ENCODE assay signal across 33 cellular contexts in genomic region chr20:11724112-11724511, GRCh38.
DNase-seq lines count a peak whose midpoint lies in the region; ATAC-seq and TF ChIP-seq lines count a peak whose summit lies in the region.
"Had no signal": no experiment of that assay in that cellular context is flagged by ENCODE, and none has a peak within 500 bp of the region (broad histone marks: within the 10 kb centered on the region; RNA-seq: fewer than 3 reads in every experiment).

No MANE protein-coding gene starts in this region.

- no peak overlapping the region for H3K18ac ChIP-seq in mesendoderm (ENCODE audit: low read length)

- H3K27ac ChIP-seq in SK-N-SH (ENCODE audit: low read depth in 2 of 2, low read length in 1 of 2) (no peak overlapping the region), mesendoderm (ENCODE audit: low read depth, low read length) (no peak overlapping the region), neural cell (ENCODE audit: low read length) (no peak overlapping the region)
- H3K27ac ChIP-seq: 22Rv1; A549; BLaER1; BLaER1 treated with 17β-estradiol and CSF1 and Interleukin-3, amounts not matched to agents 10 nM and 100 nM; C4-2B had no signal

- H3K9ac ChIP-seq in SK-N-SH: no peak overlapping the region
- no peak overlapping the region for H3K9ac ChIP-seq in mesendoderm (ENCODE audit: low read length)
- no peak overlapping the region for H3K9ac ChIP-seq in neural cell (ENCODE audit: low read length)
- H3K9ac ChIP-seq: BLaER1; BLaER1 treated with 17β-estradiol and CSF1 and Interleukin-3, amounts not matched to agents 10 nM and 100 nM had no signal

- TF ChIP-seq EP300 in SK-N-SH (IDR thresholded peaks at IDR 0.05; ENCODE audit: borderline replicate concordance in 1 of 2, low read depth in 1 of 2, low read length in 1 of 2) (no peak), neural cell (conservative IDR thresholded peaks at IDR 0.05; ENCODE audit: poor library complexity, severe bottlenecking) (peak; percentile 86)

- H2BK120ac ChIP-seq in mesendoderm (ENCODE audit: low read depth, low read length): no peak overlapping the region

- no peaks in the 10 kb centered on the region for H3K79me1 ChIP-seq in mesendoderm (ENCODE audit: low read length)

- no peak overlapping the region for H2BK5ac ChIP-seq in mesendoderm (ENCODE audit: low read length)

- H3K79me2 ChIP-seq in SK-N-SH (ENCODE audit: insufficient read depth) (no peaks in the 10 kb centered on the region), mesendoderm (ENCODE audit: control insufficient read depth, insufficient read depth, low read length) (no peaks in the 10 kb centered on the region), neural cell (replicated peaks; ENCODE audit: insufficient read depth, low read length) (no peaks in the 10 kb centered on the region)

- no peak for ATAC-seq in SK-N-SH treated with all-trans-retinoic acid at 6 μM for 48 hours
- ATAC-seq: CD8-positive, alpha-beta T cell had no signal

- POLR2A ChIA-PET in SK-N-SH (lab: Yijun Ruan, JAX): interaction anchor here (0.6 kb wide), 1 partner anchor 29 kb away, joined by 4 read pairs; no protein-coding TSS in a partner anchor

- no peaks in the 10 kb centered on the region for H3F3A ChIP-seq in SK-N-SH (replicated peaks; ENCODE audit: insufficient read depth)
- H3F3A ChIP-seq in neural cell (ENCODE audit: insufficient read depth, low read length, poor library complexity, severe bottlenecking): no peaks in the 10 kb centered on the region

- H3K27me3 ChIP-seq in SK-N-SH (ENCODE audit: insufficient read depth) (no peaks in the 10 kb centered on the region), mesendoderm (ENCODE audit: insufficient read depth, low read length, poor library complexity) (no peaks in the 10 kb centered on the region), neural cell (ENCODE audit: insufficient read depth, low read depth, low read length) (no peaks in the 10 kb centered on the region)
- H3K27me3 ChIP-seq: BE2C; BLaER1; BLaER1 treated with 17β-estradiol and CSF1 and Interleukin-3, amounts not matched to agents 10 nM and 100 nM had no signal

- H3K9me3 ChIP-seq in SK-N-SH (no peaks in the 10 kb centered on the region), neural cell (ENCODE audit: low read length) (no peaks in the 10 kb centered on the region)
- H3K9me3 ChIP-seq: A549, BE2C, Caco-2 had no signal

- H3K4me3 ChIP-seq in SK-N-SH (ENCODE audit: low read depth in 2 of 2, low read length in 1 of 2) (no peak overlapping the region), mesendoderm (ENCODE audit: low read length) (no peak overlapping the region), neural cell (ENCODE audit: low read length) (no peak overlapping the region)
- H3K4me3 ChIP-seq: A549; BLaER1; BLaER1 treated with 17β-estradiol and CSF1 and Interleukin-3, amounts not matched to agents 10 nM and 100 nM had no signal

- H2AFZ ChIP-seq in SK-N-SH (ENCODE audit: low read depth) (no peak overlapping the region), neural cell (ENCODE audit: low read depth, low read length) (no peak overlapping the region)

- H3K4me1 ChIP-seq in SK-N-SH (ENCODE audit: control insufficient read depth in 1 of 2, insufficient read depth in 2 of 2, low read depth in 1 of 2, low read length in 1 of 2) (peaks cover 0 to 8% of the 10 kb centered on the region in 2 experiments; a peak in 1 of 4 replicates), mesendoderm (ENCODE audit: control insufficient read depth, low read depth, low read length) (no peaks in the 10 kb centered on the region)
- H3K4me1 ChIP-seq: A549, BE2C had no signal

- no peak overlapping the region for H3K4me2 ChIP-seq in SK-N-SH
- H3K4me2 ChIP-seq in mesendoderm (ENCODE audit: low read length): no peak overlapping the region
- H3K4me2 ChIP-seq in neural cell (ENCODE audit: low read length): no peak overlapping the region
- H3K4me2 ChIP-seq: A549; BLaER1; BLaER1 treated with 17β-estradiol and CSF1 and Interleukin-3, amounts not matched to agents 10 nM and 100 nM had no signal

- no peak overlapping the region for H4K5ac ChIP-seq in mesendoderm (ENCODE audit: low read length)

- 43% methylated on average over 3 of the region's 3 CpGs for WGBS in SK-N-SH (ENCODE audit: low lambda C conversion rate)
- WGBS in mesendoderm (ENCODE audit: extremely low coverage, insufficient coverage, low lambda C conversion rate): no CpG with 5 or more reads among the region's 3 CpGs

- H3K36me3 ChIP-seq in SK-N-SH (replicated peaks in 1 of 2; ENCODE audit: control insufficient read depth in 1 of 2, insufficient read depth in 2 of 2, low read length in 1 of 2) (no peaks in the 10 kb centered on the region), mesendoderm (ENCODE audit: control insufficient read depth, insufficient read depth, low read length) (no peaks in the 10 kb centered on the region), neural cell (ENCODE audit: insufficient read depth, low read length) (no peaks in the 10 kb centered on the region)
- H3K36me3 ChIP-seq: BE2C; BLaER1; BLaER1 treated with 17β-estradiol and CSF1 and Interleukin-3, amounts not matched to agents 10 nM and 100 nM had no signal

- H3K23ac ChIP-seq in mesendoderm (ENCODE audit: low read length): no peak overlapping the region

- no peak for TF ChIP-seq RAD21 in SK-N-SH (IDR thresholded peaks at IDR 0.05; ENCODE audit: low read length)
- TF ChIP-seq RAD21 in neural cell (conservative IDR thresholded peaks at IDR 0.05): no peak

- H2AK5ac ChIP-seq in mesendoderm (ENCODE audit: low read length): no peak overlapping the region

- H4K20me1 ChIP-seq in SK-N-SH (ENCODE audit: insufficient read depth) (no peaks in the 10 kb centered on the region), neural cell (ENCODE audit: insufficient read depth) (no peaks in the 10 kb centered on the region)
- H4K20me1 ChIP-seq: BLaER1; BLaER1 treated with 17β-estradiol and CSF1 and Interleukin-3, amounts not matched to agents 10 nM and 100 nM had no signal

- no peak for DNase-seq in SK-N-SH
- DNase-seq in mesendoderm: peak; percentile 18
- DNase-seq in occipital lobe (lab: John Stamatoyannopoulos, UW): peak; percentile 5
- no peak for DNase-seq in NCI-H1417 treated with DMSO at 0.1 percent for 48 hours (lab: John Stamatoyannopoulos, UW)
- no peak for DNase-seq in cerebellum (ENCODE audit: low spot score)
- no peak for DNase-seq in activated CD4-positive, CD25-positive, alpha-beta regulatory T cell treated with anti-CD3 and anti-CD28 coated beads, Interleukin-2, amount 50 U/mL, for 72 hours
- DNase-seq: 8988T; ACHN; AML-193; BE2C; C1 segment of cervical spinal cord; Caco-2; Calu3; CD4-positive, alpha-beta memory T cell; CD4-positive, alpha-beta T cell; CD4-positive, CD25-positive, alpha-beta regulatory T cell; CD8-positive, alpha-beta memory T cell; CD8-positive, alpha-beta T cell; COR-L47; DMS 273 treated with DMSO at 0.1 percent for 48 hours; DMS153; DMS53; DMS79; DMS79 treated with DMSO at 0.1 percent for 48 hours; DND-41; EL had no signal

- H3K4ac ChIP-seq in mesendoderm (ENCODE audit: low read depth, low read length): no peak overlapping the region

- no peak overlapping the region for H3K56ac ChIP-seq in mesendoderm (ENCODE audit: low read length)

- no peak overlapping the region for H4K8ac ChIP-seq in mesendoderm (ENCODE audit: low read depth, low read length)

- H2BK15ac ChIP-seq in mesendoderm (replicated peaks; ENCODE audit: low read depth): no peak overlapping the region

- CTCF ChIA-PET in SK-N-SH (lab: Yijun Ruan, JAX): no interaction called here

- no peak for TF ChIP-seq CTCF in SK-N-SH (IDR thresholded peaks at IDR 0.05)
- TF ChIP-seq CTCF in neural cell (IDR thresholded peaks at IDR 0.05; ENCODE audit: poor library complexity, severe bottlenecking): no peak

- H3K9me2 ChIP-seq in SK-N-SH (no peaks in the 10 kb centered on the region), neural cell (ENCODE audit: insufficient read depth, low read length) (no peaks in the 10 kb centered on the region)

TF ChIP-seq in SK-N-SH, 30 proteins besides CTCF, POLR2A, EP300 and RAD21:
- 0 out of 2 replicates have a peak, but pooled peaks have one; percentile 18 for TF ChIP-seq GATA2 (CRISPR knock-in tag; IDR thresholded peaks at IDR 0.05)
- TF ChIP-seq, protein P1, sequence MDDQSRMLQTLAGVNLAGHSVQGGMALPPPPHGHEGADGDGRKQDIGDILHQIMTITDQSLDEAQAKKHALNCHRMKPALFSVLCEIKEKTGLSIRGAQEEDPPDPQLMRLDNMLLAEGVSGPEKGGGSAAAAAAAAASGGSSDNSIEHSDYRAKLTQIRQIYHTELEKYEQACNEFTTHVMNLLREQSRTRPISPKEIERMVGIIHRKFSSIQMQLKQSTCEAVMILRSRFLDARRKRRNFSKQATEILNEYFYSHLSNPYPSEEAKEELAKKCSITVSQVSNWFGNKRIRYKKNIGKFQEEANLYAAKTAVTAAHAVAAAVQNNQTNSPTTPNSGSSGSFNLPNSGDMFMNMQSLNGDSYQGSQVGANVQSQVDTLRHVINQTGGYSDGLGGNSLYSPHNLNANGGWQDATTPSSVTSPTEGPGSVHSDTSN (IDR thresholded peaks at IDR 0.05): no peak

TF ChIP-seq in SK-N-SH treated with all-trans-retinoic acid at 6 μM for 48 hours, 23 proteins besides CTCF, POLR2A, EP300 and RAD21 (continues in another document):
- TF ChIP-seq ZNF70 (CRISPR knock-in tag; IDR thresholded peaks at IDR 0.05) (no peak), PPARA (CRISPR knock-in tag; IDR thresholded peaks at IDR 0.05; ENCODE audit: borderline replicate concordance) (no peak), ARNTL (CRISPR knock-in tag; IDR thresholded peaks at IDR 0.05; ENCODE audit: borderline replicate concordance, low read depth) (no peak), ZNF565 (CRISPR knock-in tag; conservative IDR thresholded peaks at IDR 0.05; ENCODE audit: low read depth) (no peak)

Comparison
In these comparisons a context has a peak if more than half of its experiments do, and no peak if none do; other contexts are left out.
1. DNase-seq: peak in mesendoderm (single experiment) and occipital lobe (single experiment); none in SK-N-SH (single experiment), NCI-H1417 treated with DMSO at 0.1 percent for 48 hours (single experiment), cerebellum (single experiment) and activated CD4-positive, CD25-positive, alpha-beta regulatory T cell treated with anti-CD3 and anti-CD28 coated beads, Interleukin-2, amount 50 U/mL, for 72 hours (single experiment).